Comparison of ENCODE assay signal across 24 cellular contexts in genomic region chr13:104875008-104875762, GRCh38.
DNase-seq lines count a peak whose midpoint lies in the region; ATAC-seq, FAIRE-seq and TF ChIP-seq lines count a peak whose summit lies in the region.
"Had no signal": no experiment of that assay in that cellular context is flagged by ENCODE, and none has a peak within 500 bp of the region (broad histone marks: within the 10 kb centered on the region; RNA-seq: fewer than 3 reads in every experiment).

No MANE protein-coding gene starts in this region.

- H3K9ac ChIP-seq in kidney (ENCODE audit: low read length in 2 of 2): no peak overlapping the region
- H3K9ac ChIP-seq in Karpas-422 (ENCODE audit: low read length): no peak overlapping the region
- H3K9ac ChIP-seq: parathyroid adenoma had no signal

- H3K4me2 ChIP-seq in Karpas-422 (ENCODE audit: low read depth, low read length, poor library complexity, severe bottlenecking): no peak overlapping the region

- peaks cover 6 to 13% (median 12%) of the 10 kb centered on the region in 3 donors for H3K4me1 Mint-ChIP-seq in T-cell
- H3K4me1 Mint-ChIP-seq: activated CD4-positive, alpha-beta T cell treated with anti-CD3 and anti-CD28 coated beads, Interleukin-2, amount 10 ng/mL, durations not matched to agents 24 days and 14 days; brain; CD4-positive, CD25-positive, alpha-beta regulatory T cell; IgD-negative memory B cell; naive B cell had no signal

- H3K27ac ChIP-seq in kidney (ENCODE audit: low read depth in 2 of 2, low read length in 2 of 2): no peak overlapping the region
- no peak overlapping the region for H3K27ac ChIP-seq in Karpas-422 (ENCODE audit: low read length)
- H3K27ac ChIP-seq: parathyroid adenoma, RWPE1, tibial nerve had no signal

- H3K9me2 ChIP-seq in Karpas-422 (replicated peaks; ENCODE audit: insufficient read depth, low read length): no peaks in the 10 kb centered on the region

- no peaks in the 10 kb centered on the region for H4K20me1 ChIP-seq in Karpas-422 (ENCODE audit: insufficient read depth, low read depth, low read length)

- peak overlapping the region in 1 of 2 donors; percentile 35 for H3K27ac Mint-ChIP-seq in T-cell
- H3K27ac Mint-ChIP-seq: activated CD4-positive, alpha-beta T cell treated with anti-CD3 and anti-CD28 coated beads, Interleukin-2, amount 10 ng/mL, durations not matched to agents 24 days and 14 days; brain; CD4-positive, CD25-positive, alpha-beta regulatory T cell; IgD-negative memory B cell; naive B cell; stimulated activated naive CD8-positive, alpha-beta T cell treated with anti-CD3 and anti-CD28 coated beads, Interleukin-15, Interleukin-2, amounts not matched to agents 100 ng/mL and 50 ng/mL, for 24 hours; T-helper 1 cell treated with Interleukin-12 subunit alpha and Interleukin-12 subunit beta and Interleukin-4 antibody, amounts not matched to agents 30 μg/mL and 1 μg/mL, for 36 hours had no signal

- H3K79me2 ChIP-seq in Karpas-422 (ENCODE audit: low read length): no peaks in the 10 kb centered on the region
- H3K79me2 ChIP-seq: parathyroid adenoma had no signal

- DNase-seq in KG1 (lab: John Stamatoyannopoulos, UW) (peak; percentile 2), T-cell (peak in 10 of 34 experiments; percentile 0 to 29 (median 8)), kidney (peak; percentile 22), retina (peak; percentile 6), A172 (ENCODE audit: low spot score) (no peak), Karpas-422 (no peak)
- DNase-seq: activated CD4-positive, alpha-beta T cell treated with anti-CD3 and anti-CD28 coated beads, Interleukin-2, amount 10 ng/mL, durations not matched to agents 24 days and 14 days; activated CD8-positive, alpha-beta memory T cell treated with anti-CD3 and anti-CD28 coated beads, Interleukin-2, amount 50 U/mL, for 4 hours; CD4-positive, CD25-positive, alpha-beta regulatory T cell; DMS 273 treated with DMSO at 0.1 percent for 48 hours; kidney glomerular epithelial cell; naive B cell; NCI-H1436; NCI-H2171 treated with DMSO at 0.1 percent for 48 hours; right cardiac atrium; stimulated activated CD4-positive, alpha-beta T cell treated with anti-CD3 and anti-CD28 coated beads, Interleukin-4, amount 100 ng/mL, for 4 hours had no signal

- H3K36me3 ChIP-seq in kidney (ENCODE audit: control insufficient read depth in 1 of 2, insufficient read depth in 2 of 2, low read length in 2 of 2): no peaks in the 10 kb centered on the region
- no peaks in the 10 kb centered on the region for H3K36me3 ChIP-seq in Karpas-422 (ENCODE audit: insufficient read depth, low read length)
- H3K36me3 ChIP-seq: tibial nerve had no signal

- no peak overlapping the region for H3K4me3 ChIP-seq in kidney (ENCODE audit: low read length in 2 of 2)
- no peak overlapping the region for H3K4me3 ChIP-seq in Karpas-422 (ENCODE audit: low read length)
- H3K4me3 ChIP-seq: tibial nerve had no signal

- H3K36me3 Mint-ChIP-seq in T-cell: no peaks in the 10 kb centered on the region
- H3K36me3 Mint-ChIP-seq: CD4-positive, CD25-positive, alpha-beta regulatory T cell; IgD-negative memory B cell; naive B cell had no signal

- H2AFZ ChIP-seq in Karpas-422 (ENCODE audit: low read length): no peak overlapping the region
- H2AFZ ChIP-seq: parathyroid adenoma had no signal

- no peak for FAIRE-seq in kidney (lab: Jason Lieb, UNC)

- peaks cover 0 to 2% (median 2%) of the 10 kb centered on the region in 3 donors for H3K9me3 Mint-ChIP-seq in T-cell
- H3K9me3 Mint-ChIP-seq: IgD-negative memory B cell had no signal

- H3K4me3 Mint-ChIP-seq in T-cell: peak overlapping the region in 1 of 3 donors; percentile 13
- H3K4me3 Mint-ChIP-seq: activated CD4-positive, alpha-beta T cell treated with anti-CD3 and anti-CD28 coated beads, Interleukin-2, amount 10 ng/mL, durations not matched to agents 24 days and 14 days; brain; CD4-positive, CD25-positive, alpha-beta regulatory T cell; IgD-negative memory B cell; naive B cell; stimulated activated naive CD8-positive, alpha-beta T cell treated with anti-CD3 and anti-CD28 coated beads, Interleukin-15, Interleukin-2, amounts not matched to agents 100 ng/mL and 50 ng/mL, for 24 hours; T-helper 1 cell treated with Interleukin-12 subunit alpha and Interleukin-12 subunit beta and Interleukin-4 antibody, amounts not matched to agents 30 μg/mL and 1 μg/mL, for 36 hours had no signal

- no peak for TF ChIP-seq CTCF in kidney (IDR thresholded peaks at IDR 0.05; ENCODE audit: borderline replicate concordance, extremely low read depth, insufficient read depth)

- H3K9me3 ChIP-seq in kidney (ENCODE audit: control insufficient read depth in 1 of 2, low read length in 2 of 2) (no peaks in the 10 kb centered on the region), Karpas-422 (ENCODE audit: low read length) (peaks cover 30% of the 10 kb centered on the region)
- H3K9me3 ChIP-seq: tibial nerve had no signal

- intact Hi-C loops in kidney (cut with DNase I): no loop called here

- ATAC-seq in T-cell (replicated peaks in 1 of 4) (peak; percentile 40 to 83 (median 48)), HG03571 (IDR thresholded peaks at IDR 0.05; ENCODE audit: unreplicated experiment) (no peak)
- ATAC-seq: right cardiac atrium had no signal

- POLR2A ChIA-PET in T-cell (lab: Charles Lee): interaction anchor here in 1 of 2 donors (0.7 kb wide), 1 partner anchor 39 kb away, joined by 3 read pairs; no protein-coding TSS in a partner anchor

- no peaks in the 10 kb centered on the region for H3K27me3 Mint-ChIP-seq in T-cell
- H3K27me3 Mint-ChIP-seq: activated CD4-positive, alpha-beta T cell treated with anti-CD3 and anti-CD28 coated beads, Interleukin-2, amount 10 ng/mL, durations not matched to agents 24 days and 14 days; brain; CD4-positive, CD25-positive, alpha-beta regulatory T cell; IgD-negative memory B cell; naive B cell; stimulated activated naive CD8-positive, alpha-beta T cell treated with anti-CD3 and anti-CD28 coated beads, Interleukin-15, Interleukin-2, amounts not matched to agents 100 ng/mL and 50 ng/mL, for 24 hours had no signal

- H3K27me3 ChIP-seq in Karpas-422 (ENCODE audit: low read length): no peaks in the 10 kb centered on the region
- H3K27me3 ChIP-seq: tibial nerve had no signal

- no peaks in the 10 kb centered on the region for H3K4me1 ChIP-seq in kidney (ENCODE audit: control insufficient read depth in 1 of 2, insufficient read depth in 1 of 2, low read depth in 1 of 2, low read length in 2 of 2)
- H3K4me1 ChIP-seq in Karpas-422 (ENCODE audit: low read length): no peaks in the 10 kb centered on the region
- H3K4me1 ChIP-seq: parathyroid adenoma, tibial nerve had no signal

- CTCF ChIA-PET in T-cell (lab: Charles Lee): no interaction called here

Comparison
In these comparisons a context has a peak if more than half of its experiments do, and no peak if none do; other contexts are left out.
1. DNase-seq: peak in KG1 (single experiment), kidney (single experiment) and retina (single experiment); none in A172 (single experiment) and Karpas-422 (single experiment).